8 cellular contexts compared by ENCODE assay signal in the genomic region with DNA sequence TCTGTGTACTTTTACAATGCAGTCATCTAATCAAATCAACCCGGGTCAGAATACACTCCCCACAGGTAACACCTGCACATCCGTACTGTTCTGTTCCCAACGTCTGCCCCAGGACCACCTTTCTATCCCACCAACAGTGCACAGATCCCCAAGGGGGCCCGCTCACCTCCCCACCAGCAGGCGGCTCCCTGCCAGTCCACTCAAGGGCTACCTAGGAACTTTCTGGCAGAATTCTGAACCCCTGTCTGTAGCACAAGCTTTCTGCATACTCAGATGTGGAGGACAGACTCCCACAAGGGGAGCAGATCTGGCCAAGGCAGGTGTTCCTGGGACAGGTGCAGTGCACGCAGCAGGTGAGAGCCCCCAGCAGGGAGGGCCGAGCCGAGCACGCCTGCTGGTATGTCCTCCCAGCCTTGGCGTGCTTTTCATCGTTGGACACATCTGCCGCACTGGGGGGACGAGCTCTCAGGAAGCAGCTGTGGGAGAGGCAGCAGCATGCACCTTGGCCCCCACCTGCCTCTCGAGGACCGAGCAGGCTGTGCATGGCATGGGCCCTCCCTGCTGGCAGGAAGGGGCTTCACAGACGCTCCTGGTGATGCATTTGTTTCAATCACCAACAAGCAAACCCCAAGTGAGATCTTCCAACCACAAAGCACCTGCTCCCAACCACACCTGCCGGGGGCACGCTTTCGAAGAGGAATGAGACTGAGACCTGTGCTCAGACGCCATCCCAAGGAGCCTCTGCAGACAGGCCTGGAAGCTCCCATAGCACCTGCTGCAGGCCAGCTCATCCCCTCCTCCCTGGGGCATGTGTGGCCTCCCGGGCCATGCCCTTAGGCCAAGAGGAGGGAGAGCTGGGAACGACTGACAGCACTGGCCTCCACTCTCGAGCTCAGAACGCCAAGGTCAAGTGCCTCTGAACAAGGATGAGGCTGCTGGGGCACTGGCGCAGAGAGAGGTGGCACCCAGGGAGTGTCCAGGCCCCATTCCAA. TPM values are rescaled to one million over a fixed set of nuclear protein-coding genes. Genes with fewer than 3 reads are reported as not detected.
DNase-seq lines count a peak whose midpoint lies in the region; ATAC-seq lines count a peak whose summit lies in the region.

No MANE protein-coding gene starts in this region.

- DNase-seq in H7 (peak; percentile 64), NCI-H1105 treated with DMSO at 0.1 percent for 48 hours (lab: John Stamatoyannopoulos, UW) (peak; percentile 97), NCI-H1694 treated with DMSO at 0.1 percent for 48 hours (lab: John Stamatoyannopoulos, UW) (no peak), activated gamma-delta T cell (lab: John Stamatoyannopoulos, UW) (no peak), H4 (ENCODE audit: low spot score) (no peak), NCI-H1048 (lab: John Stamatoyannopoulos, UW) (no peak)

- peak; percentile 81 for ATAC-seq in GM18517 (IDR thresholded peaks at IDR 0.05; ENCODE audit: unreplicated experiment)

- H3K27ac ChIP-seq in duodenal mucosa (ENCODE audit: low read depth, low read length): peak overlapping the region; percentile 64

- H3K36me3 ChIP-seq in H7 (replicated peaks; ENCODE audit: control insufficient read depth, insufficient read depth, low read length) (peaks cover 1% of the 10 kb centered on the region; the same call in 1 of the 2 replicates), duodenal mucosa (ENCODE audit: control insufficient read depth in 1 of 2, insufficient read depth in 2 of 2, low read length in 2 of 2) (peaks cover 0 to 7% of the 10 kb centered on the region in 2 donors)

- peaks cover 64 to 83% of the 10 kb centered on the region in 2 donors for H3K4me1 ChIP-seq in duodenal mucosa (ENCODE audit: control insufficient read depth in 1 of 2, insufficient read depth in 2 of 2, low read length in 2 of 2)

- H3K4me3 ChIP-seq in H7 (ENCODE audit: insufficient read depth, low read depth, low read length) (no peak overlapping the region), duodenal mucosa (ENCODE audit: low read depth in 1 of 2, low read length in 2 of 2) (peak overlapping the region in 1 of 2 donors; percentile 44)

- no peaks in the 10 kb centered on the region for H3K9me3 ChIP-seq in duodenal mucosa (ENCODE audit: control insufficient read depth in 1 of 2, low read length in 2 of 2)

- H3K9ac ChIP-seq in duodenal mucosa (ENCODE audit: low read depth in 1 of 2, low read length in 2 of 2): peak overlapping the region; percentile 19 to 51

- H3K27me3 ChIP-seq in H7 (ENCODE audit: control insufficient read depth, insufficient read depth, low read length): no peaks in the 10 kb centered on the region
- no peaks in the 10 kb centered on the region for H3K27me3 ChIP-seq in duodenal mucosa (ENCODE audit: control insufficient read depth in 1 of 2, insufficient read depth in 2 of 2, low read length in 2 of 2)

RNA-seq across cellular contexts. Expression of a gene that starts 35.9 kb away (rescaled TPM):
- total RNA-seq in H7 (2014; rRNA removed; shearing (Covaris generic)): 12.1 and 20.8 TPM in 2 replicates
- total RNA-seq in H4 (2014; rRNA removed; shearing (Covaris generic)): 12.3 and 14.6 TPM in 2 replicates

Comparison
In these comparisons a context has a peak if more than half of its experiments do, and no peak if none do; other contexts are left out.
1. DNase-seq: peak in H7 (single experiment) and NCI-H1105 treated with DMSO at 0.1 percent for 48 hours (single experiment); none in NCI-H1694 treated with DMSO at 0.1 percent for 48 hours (single experiment), activated gamma-delta T cell (single experiment), H4 (single experiment) and NCI-H1048 (single experiment).